In the genomic region with DNA sequence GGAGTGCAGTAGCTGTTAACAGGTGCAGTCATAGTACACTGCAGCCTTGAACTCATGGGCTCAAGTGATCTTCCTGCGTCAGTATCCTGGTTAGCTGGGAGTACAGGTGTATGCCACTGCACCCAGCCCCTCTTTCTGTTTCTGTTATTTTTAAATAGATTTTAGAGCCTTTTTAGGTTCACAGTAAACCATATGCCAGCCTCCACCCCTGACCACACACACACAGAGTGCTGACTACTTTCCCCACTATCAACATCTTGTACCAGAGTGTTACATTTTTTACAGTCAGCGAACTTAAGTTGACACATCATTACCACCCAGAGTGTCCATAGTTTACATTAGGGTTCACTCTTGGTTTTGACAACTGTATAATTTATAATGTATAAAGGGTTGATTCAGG, we compare ENCODE assay signal across 24 cellular contexts.
"Had no signal": no experiment of that assay in that cellular context is flagged by ENCODE, and none has a peak within 500 bp of the region (broad histone marks: within the 10 kb centered on the region; RNA-seq: fewer than 3 reads in every experiment).

No MANE protein-coding gene starts in this region.

- H3K27me3 Mint-ChIP-seq: natural killer cell treated with Interleukin-12 subunit alpha and Interleukin-12 subunit beta and Interleukin-15 and Interleukin-18, amount 100 ng/mL, for 72 hours; stimulated activated naive CD8-positive, alpha-beta T cell treated with anti-CD3 and anti-CD28 coated beads, Interleukin-15, amount 100 ng/mL, for 72 hours had no signal

- H3K4me3 ChIP-seq: left lung, lower lobe of right lung, ovary, prostate gland, skin epidermis, tibial nerve, upper lobe of left lung, vagina had no signal

- H3K27ac Mint-ChIP-seq: stimulated activated naive CD8-positive, alpha-beta T cell treated with anti-CD3 and anti-CD28 coated beads, Interleukin-15, amount 100 ng/mL, for 72 hours had no signal

- DNase-seq: hippocampal formation; kidney; left colon; left lung; lower lobe of right lung; mammary epithelial cell; mesenchymal stem cell; ovary; retina; right cardiac atrium; stimulated activated CD4-positive, alpha-beta T cell treated with anti-CD3 and anti-CD28 coated beads, Interleukin-12 subunit alpha, Interleukin-12 subunit beta, amount 100 ng/mL, for 4 hours; stimulated activated CD4-positive, alpha-beta T cell treated with anti-CD3 and anti-CD28 coated beads, Interleukin-15, amount 100 ng/mL, for 24 hours; stimulated activated CD4-positive, alpha-beta T cell treated with anti-CD3 and anti-CD28 coated beads, Interleukin-2, amount 100 ng/mL, for 24 hours; stimulated activated CD4-positive, alpha-beta T cell treated with anti-CD3 and anti-CD28 coated beads, Interleukin-4, amount 100 ng/mL, for 1 hour; stimulated activated naive CD4-positive, alpha-beta T cell treated with Interleukin-2 at 50 U/mL for 16 hours; stimulated activated naive CD8-positive, alpha-beta T cell treated with anti-CD3 and anti-CD28 coated beads, Interleukin-15, amount 100 ng/mL, for 72 hours; substantia nigra; upper lobe of left lung had no signal

- H3K4me3 Mint-ChIP-seq: natural killer cell treated with Interleukin-12 subunit alpha and Interleukin-12 subunit beta and Interleukin-15 and Interleukin-18, amount 100 ng/mL, for 72 hours; stimulated activated naive CD8-positive, alpha-beta T cell treated with anti-CD3 and anti-CD28 coated beads, Interleukin-15, amount 100 ng/mL, for 72 hours had no signal

- H3K4me1 ChIP-seq: lower lobe of right lung, prostate gland, tibial nerve, upper lobe of left lung had no signal

- H3K27me3 ChIP-seq: left lung, ovary, tibial nerve, upper lobe of left lung, vagina had no signal

- ATAC-seq: left colon; left lung; lower lobe of right lung; right cardiac atrium; sciatic nerve; stimulated activated naive CD8-positive, alpha-beta T cell treated with anti-CD3 and anti-CD28 coated beads, Interleukin-15, amount 100 ng/mL, for 72 hours had no signal

- H3K9me3 ChIP-seq: left lung, lower lobe of right lung, ovary, prostate gland, tibial nerve, upper lobe of left lung, vagina had no signal

- H3K9me3 Mint-ChIP-seq: natural killer cell treated with Interleukin-12 subunit alpha and Interleukin-12 subunit beta and Interleukin-15 and Interleukin-18, amount 100 ng/mL, for 72 hours had no signal

- H3K36me3 ChIP-seq: ovary, prostate gland, vagina had no signal

- H3K36me3 Mint-ChIP-seq: natural killer cell treated with Interleukin-12 subunit alpha and Interleukin-12 subunit beta and Interleukin-15 and Interleukin-18, amount 100 ng/mL, for 72 hours had no signal

- H3K27ac ChIP-seq: left lung, lower lobe of right lung, ovary, prostate gland, skin epidermis, tibial nerve, upper lobe of left lung, vagina had no signal
